8 cellular contexts compared by ENCODE assay signal in genomic region chr1:160375788-160376524, GRCh38. TPM values are rescaled to one million over a fixed set of nuclear protein-coding genes. Genes with fewer than 3 reads are reported as not detected.
DNase-seq lines count a peak whose midpoint lies in the region; ATAC-seq, FAIRE-seq and TF ChIP-seq lines count a peak whose summit lies in the region.

No MANE protein-coding gene starts in this region.

- POLR2A ChIA-PET in activated CD8-positive, alpha-beta T cell treated with anti-CD3 and anti-CD28 coated beads, Interleukin-2, amount 10 ng/mL, durations not matched to agents 7 days and 5 days (lab: Charles Lee) = interaction anchor here (0.8 to 0.9 kb wide), 2 partner anchors 21 to 31 kb away, joined by 3 read pairs; no protein-coding TSS in a partner anchor

- peak overlapping the region; percentile 32 for H3K27ac Mint-ChIP-seq in Calu3 (ENCODE audit: unreplicated experiment)
- H3K27ac Mint-ChIP-seq in activated CD8-positive, alpha-beta T cell treated with anti-CD3 and anti-CD28 coated beads, Interleukin-2, amount 10 ng/mL, durations not matched to agents 7 days and 5 days = peak overlapping the region; percentile 33

- no peaks in the 10 kb centered on the region for H3K9me3 Mint-ChIP-seq in Calu3 (ENCODE audit: low read depth, unreplicated experiment)
- H3K9me3 Mint-ChIP-seq in activated CD8-positive, alpha-beta T cell treated with anti-CD3 and anti-CD28 coated beads, Interleukin-2, amount 10 ng/mL, durations not matched to agents 7 days and 5 days (ENCODE audit: insufficient read depth) = no peaks in the 10 kb centered on the region

- H3K36me3 Mint-ChIP-seq in Calu3 (ENCODE audit: insufficient read depth, unreplicated experiment) = peaks cover 14% of the 10 kb centered on the region
- no peaks in the 10 kb centered on the region for H3K36me3 Mint-ChIP-seq in activated CD8-positive, alpha-beta T cell treated with anti-CD3 and anti-CD28 coated beads, Interleukin-2, amount 10 ng/mL, durations not matched to agents 7 days and 5 days (ENCODE audit: low read depth)

- CTCF ChIA-PET in Calu3 (lab: Charles Lee) = interaction anchor here (0.5 to 2.7 kb wide), 22 partner anchors 9 to 430 kb away, joined by 3 to 18 read pairs (median 4); partner anchors contain the start of genes DCAF8, IGSF8, IGSF9 and NHLH1
- CTCF ChIA-PET in activated CD8-positive, alpha-beta T cell treated with anti-CD3 and anti-CD28 coated beads, Interleukin-2, amount 10 ng/mL, durations not matched to agents 7 days and 5 days (lab: Charles Lee) = interaction anchor here (0.7 to 5.5 kb wide), 42 partner anchors 9 to 330 kb away, joined by 3 to 78 read pairs (median 4); partner anchors contain the start of genes DCAF8 and NHLH1

- H3K4me1 Mint-ChIP-seq in Calu3 (ENCODE audit: low read depth, unreplicated experiment) = peaks cover 17% of the 10 kb centered on the region
- H3K4me1 Mint-ChIP-seq in activated CD8-positive, alpha-beta T cell treated with anti-CD3 and anti-CD28 coated beads, Interleukin-2, amount 10 ng/mL, durations not matched to agents 7 days and 5 days (ENCODE audit: low read depth) = peaks cover 13% of the 10 kb centered on the region

- H3K4me3 Mint-ChIP-seq in Calu3 (ENCODE audit: low read depth, unreplicated experiment) = no peak overlapping the region
- H3K4me3 Mint-ChIP-seq in activated CD8-positive, alpha-beta T cell treated with anti-CD3 and anti-CD28 coated beads, Interleukin-2, amount 10 ng/mL, durations not matched to agents 7 days and 5 days = no peak overlapping the region

- no peak for FAIRE-seq in urothelium cell line (lab: Jason Lieb, UNC)

- peaks cover 24% of the 10 kb centered on the region for H3K27me3 Mint-ChIP-seq in Calu3 (ENCODE audit: unreplicated experiment)
- H3K27me3 Mint-ChIP-seq in activated CD8-positive, alpha-beta T cell treated with anti-CD3 and anti-CD28 coated beads, Interleukin-2, amount 10 ng/mL, durations not matched to agents 7 days and 5 days (ENCODE audit: low read depth) = peaks cover 8% of the 10 kb centered on the region

- peak; percentile 14 for DNase-seq in Calu3
- DNase-seq in activated CD8-positive, alpha-beta T cell treated with anti-CD3 and anti-CD28 coated beads, Interleukin-2, amount 10 ng/mL, durations not matched to agents 7 days and 5 days = no peak
- DNase-seq in kidney glomerular epithelial cell (lab: John Stamatoyannopoulos, UW) = peak; percentile 2
- peak; percentile 30 for DNase-seq in urothelium cell line (ENCODE audit: low spot score)
- no peak for DNase-seq in LoVo (ENCODE audit: low spot score)
- DNase-seq in GOT3 (lab: John Stamatoyannopoulos, UW) = no peak

- ATAC-seq in HG02678 (IDR thresholded peaks at IDR 0.05; ENCODE audit: unreplicated experiment) (peak; percentile 48), HG03025 (IDR thresholded peaks at IDR 0.05; ENCODE audit: low FRiP score, unreplicated experiment) (no peak)
- peak; percentile 70 for ATAC-seq in activated CD8-positive, alpha-beta T cell treated with anti-CD3 and anti-CD28 coated beads, Interleukin-2, amount 10 ng/mL, durations not matched to agents 7 days and 5 days

- TF ChIP-seq CTCF in Calu3 (IDR thresholded peaks at IDR 0.05; ENCODE audit: unreplicated experiment) = no peak

- intact Hi-C loops in Calu3 (cut with micrococcal nuclease; ENCODE audit: unreplicated experiment) = loop anchor here (1.0 to 10.0 kb wide), 6 partner anchors 22 to 431 kb away; partner anchors contain the start of gene IGSF9

- BruUV-seq in Calu3 (replicated peaks; lab: Mats Ljungman, UMichigan) = no TSS peak

RNA-seq across cellular contexts. Expression of gene NHLH1, which starts 9.1 kb away (rescaled TPM):
- 1.4 and 1.6 TPM in 2 replicates for total RNA-seq in Calu3 (2022)
- under 1 TPM; 0.24 to 0.47 TPM for total RNA-seq in activated CD8-positive, alpha-beta T cell treated with anti-CD3 and anti-CD28 coated beads, Interleukin-2, amount 10 ng/mL, durations not matched to agents 7 days and 5 days

RNA-seq across cellular contexts. Expression of gene VANGL2, which starts 24.4 kb away (rescaled TPM):
- 2.0 and 2.3 TPM in 2 replicates for total RNA-seq in Calu3 (2022)
- total RNA-seq in activated CD8-positive, alpha-beta T cell treated with anti-CD3 and anti-CD28 coated beads, Interleukin-2, amount 10 ng/mL, durations not matched to agents 7 days and 5 days = not detected

RNA-seq across cellular contexts. Expression of gene NCSTN, which starts 32.8 kb away (rescaled TPM):
- total RNA-seq in Calu3 (2022) = 128 and 135 TPM in 2 replicates
- total RNA-seq in activated CD8-positive, alpha-beta T cell treated with anti-CD3 and anti-CD28 coated beads, Interleukin-2, amount 10 ng/mL, durations not matched to agents 7 days and 5 days = 10 to 100 TPM; 52.7 to 59.7 TPM

RNA-seq across cellular contexts. Expression of gene COPA, which starts 32.9 kb away (rescaled TPM):
- 195 and 208 TPM in 2 replicates for total RNA-seq in Calu3 (2022)
- 100 to 1,000 TPM; 121 to 128 TPM for total RNA-seq in activated CD8-positive, alpha-beta T cell treated with anti-CD3 and anti-CD28 coated beads, Interleukin-2, amount 10 ng/mL, durations not matched to agents 7 days and 5 days

Comparison
In these comparisons a context has a peak if more than half of its experiments do, and no peak if none do; other contexts are left out.
1. DNase-seq: peak in Calu3 (single experiment), kidney glomerular epithelial cell (single experiment) and urothelium cell line (single experiment); none in activated CD8-positive, alpha-beta T cell treated with anti-CD3 and anti-CD28 coated beads, Interleukin-2, amount 10 ng/mL, durations not matched to agents 7 days and 5 days (single experiment), LoVo (single experiment) and GOT3 (single experiment).